ENCODE assay signal across 1 cellular context in genomic region chr9:33506626-33507370, GRCh38.
TF ChIP-seq lines count a peak whose summit lies in the region.

No MANE protein-coding gene starts in this region.

TF ChIP-seq in endothelial cell of umbilical vein, 7 proteins besides CTCF, POLR2A, EP300 and RAD21:
- peak; percentile 58 for TF ChIP-seq MAX (IDR thresholded peaks at IDR 0.05; ENCODE audit: insufficient read depth, insufficient read length)
- TF ChIP-seq MYC (IDR thresholded peaks at IDR 0.05; ENCODE audit: low read depth, low read length): peak; percentile 45
- TF ChIP-seq POLR2AphosphoS5 (IDR thresholded peaks at IDR 0.05; ENCODE audit: insufficient read depth, low read depth, low read length): peak; percentile 82
- peak; percentile 93 for TF ChIP-seq JUN (IDR thresholded peaks at IDR 0.05; ENCODE audit: borderline replicate concordance, insufficient read depth, insufficient read length, low read depth)
- peak; percentile 97 for TF ChIP-seq FOS (IDR thresholded peaks at IDR 0.05; ENCODE audit: borderline replicate concordance, insufficient read depth, low read length)
- TF ChIP-seq EZH2 (IDR thresholded peaks at IDR 0.05; ENCODE audit: borderline replicate concordance, low read depth, low read length, severe bottlenecking): no peak
- TF ChIP-seq GATA2 (IDR thresholded peaks at IDR 0.05; ENCODE audit: insufficient read depth, insufficient read length, low read depth, low read length): peak; percentile 89
TF ChIP-seq in endothelial cell of umbilical vein: peak in this region for 6.
